In genomic region chr2:106130251-106130998, GRCh38 we compare ENCODE assay signal across 13 cellular contexts.
DNase-seq lines count a peak whose midpoint lies in the region; ATAC-seq and TF ChIP-seq lines count a peak whose summit lies in the region.
"Had no signal": no experiment of that assay in that cellular context is flagged by ENCODE, and none has a peak within 500 bp of the region (broad histone marks: within the 10 kb centered on the region; RNA-seq: fewer than 3 reads in every experiment).

No MANE protein-coding gene starts in this region.

- WGBS in tibial nerve, 2 donors: 75 to 82% methylated on average over 13 of the region's 13 CpGs

- H3K9me3 Mint-ChIP-seq in Calu3 (ENCODE audit: low read depth, unreplicated experiment) (no peaks in the 10 kb centered on the region), nephron progenitor cell (peaks cover 9% of the 10 kb centered on the region)
- H3K9me3 Mint-ChIP-seq: activated naive CD4-positive, alpha-beta T cell treated with anti-CD3 and anti-CD28 coated beads, Interleukin-2, amount 10 ng/mL, durations not matched to agents 7 days and 5 days had no signal

- peak overlapping the region; percentile 46 for H3K4me3 ChIP-seq in HUES6 (ENCODE audit: low read depth, low read length)
- H3K4me3 ChIP-seq in duodenal mucosa (ENCODE audit: low read depth in 1 of 2, low read length in 2 of 2): peak overlapping the region; percentile 28 to 56
- H3K4me3 ChIP-seq in tibial nerve: no peak overlapping the region

- H3K36me3 Mint-ChIP-seq in Calu3 (ENCODE audit: insufficient read depth, unreplicated experiment): peaks cover 5% of the 10 kb centered on the region
- peaks cover 44% of the 10 kb centered on the region for H3K36me3 Mint-ChIP-seq in nephron progenitor cell (ENCODE audit: low read depth)

- TF ChIP-seq CTCF in Calu3 (IDR thresholded peaks at IDR 0.05; ENCODE audit: unreplicated experiment): no peak
- no peak for TF ChIP-seq CTCF in nephron progenitor cell (IDR thresholded peaks at IDR 0.05)
- TF ChIP-seq CTCF in tibial nerve (IDR thresholded peaks at IDR 0.05): no peak

- H3K9me3 ChIP-seq in HUES6 (ENCODE audit: control insufficient read depth, insufficient read depth, low read depth, low read length): no peaks in the 10 kb centered on the region
- no peaks in the 10 kb centered on the region for H3K9me3 ChIP-seq in duodenal mucosa (ENCODE audit: control insufficient read depth in 1 of 2, low read length in 2 of 2)
- no peaks in the 10 kb centered on the region for H3K9me3 ChIP-seq in tibial nerve

- H3K9ac ChIP-seq in HUES6 (ENCODE audit: low read length) (peak overlapping the region; percentile 46), duodenal mucosa (ENCODE audit: low read depth in 1 of 2, low read length in 2 of 2) (peak overlapping the region in 1 of 2 donors; percentile 51)

- H3K4me3 Mint-ChIP-seq in Calu3 (ENCODE audit: low read depth, unreplicated experiment) (peak overlapping the region; percentile 46), nephron progenitor cell (peak overlapping the region; percentile 75)
- H3K4me3 Mint-ChIP-seq: activated naive CD4-positive, alpha-beta T cell treated with anti-CD3 and anti-CD28 coated beads, Interleukin-2, amount 10 ng/mL, durations not matched to agents 7 days and 5 days had no signal

- DNase-seq in Calu3 (no peak), nephron progenitor cell (no peak), NCI-H2227 treated with DMSO at 0.1 percent for 48 hours (lab: John Stamatoyannopoulos, UW) (no peak), tibial nerve (ENCODE audit: low spot score in 2 of 2) (no peak)
- no peak for DNase-seq in activated CD4-positive, alpha-beta T cell treated with anti-CD3 and anti-CD28 coated beads for 48 hours
- DNase-seq: activated naive CD4-positive, alpha-beta T cell treated with anti-CD3 and anti-CD28 coated beads, Interleukin-2, amount 10 ng/mL, durations not matched to agents 7 days and 5 days; DMS 273 treated with DMSO at 0.1 percent for 48 hours; occipital lobe; stimulated activated CD4-positive, alpha-beta T cell treated with anti-CD3 and anti-CD28 coated beads, Interleukin-4, amount 100 ng/mL, for 4 hours had no signal

- H3K36me3 ChIP-seq in HUES6 (ENCODE audit: control insufficient read depth, insufficient read depth, low read length) (peaks cover 24% of the 10 kb centered on the region), duodenal mucosa (ENCODE audit: control insufficient read depth in 1 of 2, insufficient read depth in 2 of 2, low read length in 2 of 2) (peaks cover 9 to 10% of the 10 kb centered on the region in 2 donors), tibial nerve (peaks cover 0 to 22% (median 0%) of the 10 kb centered on the region in 3 donors)

- no peak for ATAC-seq in GM19455 (IDR thresholded peaks at IDR 0.05; ENCODE audit: unreplicated experiment)

- H3K27me3 Mint-ChIP-seq in Calu3 (ENCODE audit: unreplicated experiment) (no peaks in the 10 kb centered on the region), nephron progenitor cell (ENCODE audit: low read depth, poor library complexity) (peaks cover 2% of the 10 kb centered on the region)
- H3K27me3 Mint-ChIP-seq: activated naive CD4-positive, alpha-beta T cell treated with anti-CD3 and anti-CD28 coated beads, Interleukin-2, amount 10 ng/mL, durations not matched to agents 7 days and 5 days had no signal

- H3K4me1 ChIP-seq in HUES6 (ENCODE audit: control insufficient read depth, insufficient read depth, low read length) (peaks cover 8% of the 10 kb centered on the region), duodenal mucosa (ENCODE audit: control insufficient read depth in 1 of 2, insufficient read depth in 2 of 2, low read length in 2 of 2) (peaks cover 21 to 29% of the 10 kb centered on the region in 2 donors), tibial nerve (peaks cover 0 to 10% (median 2%) of the 10 kb centered on the region in 4 donors)

- H3K4me1 Mint-ChIP-seq in Calu3 (ENCODE audit: low read depth, unreplicated experiment) (peaks cover 34% of the 10 kb centered on the region), nephron progenitor cell (peaks cover 10% of the 10 kb centered on the region)

- CTCF ChIA-PET in Calu3 (lab: Charles Lee): no interaction called here

- H3K27ac Mint-ChIP-seq in Calu3 (ENCODE audit: unreplicated experiment) (peak overlapping the region; percentile 52), nephron progenitor cell (no peak overlapping the region)
- H3K27ac Mint-ChIP-seq: activated naive CD4-positive, alpha-beta T cell treated with anti-CD3 and anti-CD28 coated beads, Interleukin-2, amount 10 ng/mL, durations not matched to agents 7 days and 5 days had no signal

- peak overlapping the region; percentile 42 for H3K27ac ChIP-seq in HUES6 (ENCODE audit: low read depth, low read length)
- H3K27ac ChIP-seq in duodenal mucosa (ENCODE audit: low read depth, low read length): peak overlapping the region; percentile 32
- peak overlapping the region in 2 of 4 donors; percentile 19 to 39 for H3K27ac ChIP-seq in tibial nerve
- H3K27ac ChIP-seq: VCaP had no signal

- intact Hi-C loops in Calu3 (cut with micrococcal nuclease; ENCODE audit: unreplicated experiment): no loop called here

- TF ChIP-seq EP300 in tibial nerve (IDR thresholded peaks at IDR 0.05): no peak

- TF ChIP-seq POLR2A in tibial nerve (IDR thresholded peaks at IDR 0.05): no peak

- H3K27me3 ChIP-seq in HUES6 (ENCODE audit: control insufficient read depth, insufficient read depth, low read length) (no peaks in the 10 kb centered on the region), duodenal mucosa (ENCODE audit: control insufficient read depth in 1 of 2, insufficient read depth in 2 of 2, low read length in 2 of 2) (no peaks in the 10 kb centered on the region), tibial nerve (no peaks in the 10 kb centered on the region)

- BruUV-seq in Calu3 (replicated peaks; lab: Mats Ljungman, UMichigan): no TSS peak

Comparison
In these comparisons a context has a peak if more than half of its experiments do, and no peak if none do; other contexts are left out.
1. H3K4me3 ChIP-seq: peak in HUES6 (single experiment) and duodenal mucosa (2 of 2); none in tibial nerve (0 of 4).